8 cellular contexts compared by ENCODE assay signal in the genomic region with DNA sequence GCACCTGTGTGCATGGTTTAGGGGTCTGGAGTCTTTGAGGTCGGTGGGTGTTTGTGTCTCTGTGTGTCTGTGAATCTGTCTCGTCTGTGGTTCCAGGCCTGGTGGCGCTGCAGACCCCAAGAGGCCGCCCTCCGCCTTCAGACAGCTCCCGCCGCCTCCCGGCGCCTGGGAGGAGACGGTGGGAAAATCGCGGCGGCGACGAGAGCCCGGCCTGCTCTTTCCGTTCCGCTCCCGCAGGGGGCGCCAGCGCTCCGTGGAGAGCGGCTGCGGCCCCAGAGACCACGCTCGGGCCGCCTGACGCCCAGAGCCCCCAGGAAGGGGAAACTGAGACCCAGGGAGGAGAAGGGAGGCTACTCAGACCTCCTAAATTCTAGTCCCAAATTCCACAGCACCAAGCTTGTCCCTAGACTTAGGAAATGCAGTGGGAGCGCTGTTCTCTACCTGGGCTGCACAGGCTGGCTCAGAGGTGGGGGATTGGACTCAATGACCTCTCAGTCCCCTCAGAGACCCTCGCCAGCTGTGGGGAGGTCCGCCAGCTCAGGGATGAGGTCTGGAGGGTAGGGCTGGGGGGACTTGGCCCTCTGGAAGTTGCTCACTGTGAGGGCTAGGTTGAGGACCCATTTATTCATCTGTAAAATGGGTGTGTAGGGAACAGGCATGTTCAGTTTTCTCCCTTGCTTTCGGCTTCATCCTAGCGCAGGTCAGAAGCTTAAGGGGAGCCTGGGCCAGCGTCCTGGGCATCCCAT. TPM values are rescaled to one million over a fixed set of nuclear protein-coding genes. Genes with fewer than 3 reads are reported as not detected.
DNase-seq lines count a peak whose midpoint lies in the region; ATAC-seq and TF ChIP-seq lines count a peak whose summit lies in the region.

No MANE protein-coding gene starts in this region.

- H3K27ac Mint-ChIP-seq in activated CD4-positive, alpha-beta T cell treated with anti-CD3 and anti-CD28 coated beads for 36 hours, result no peak overlapping the region
- H3K27ac Mint-ChIP-seq in naive B cell, result no peak overlapping the region

- H3K9me3 Mint-ChIP-seq in activated CD4-positive, alpha-beta T cell treated with anti-CD3 and anti-CD28 coated beads for 36 hours (ENCODE audit: low read depth), result no peaks in the 10 kb centered on the region
- no peaks in the 10 kb centered on the region for H3K9me3 Mint-ChIP-seq in naive B cell

- peaks cover 34% of the 10 kb centered on the region for H3K27me3 Mint-ChIP-seq in activated CD4-positive, alpha-beta T cell treated with anti-CD3 and anti-CD28 coated beads for 36 hours
- H3K27me3 Mint-ChIP-seq in naive B cell, result peaks cover 46 to 73% (median 49%) of the 10 kb centered on the region in 3 donors

- POLR2A ChIA-PET in activated CD4-positive, alpha-beta T cell treated with anti-CD3 and anti-CD28 coated beads for 36 hours (lab: Charles Lee), result interaction anchor here (0.7 kb wide), 1 partner anchor 430 kb away, joined by 3 read pairs; no protein-coding TSS in a partner anchor

- no peaks in the 10 kb centered on the region for H3K36me3 Mint-ChIP-seq in activated CD4-positive, alpha-beta T cell treated with anti-CD3 and anti-CD28 coated beads for 36 hours (ENCODE audit: low read depth)
- no peaks in the 10 kb centered on the region for H3K36me3 Mint-ChIP-seq in naive B cell

- peak; percentile 57 for ATAC-seq in activated CD4-positive, alpha-beta T cell treated with anti-CD3 and anti-CD28 coated beads for 36 hours
- ATAC-seq in naive B cell (ENCODE audit: low read depth in 2 of 2), result peak; percentile 46 to 58
- no peak for ATAC-seq in HG03469 (IDR thresholded peaks at IDR 0.05; ENCODE audit: unreplicated experiment)

- peak; percentile 74 to 89 for TF ChIP-seq CTCF in tibial artery (IDR thresholded peaks at IDR 0.05)

- H3K4me1 ChIP-seq in tibial artery, result peaks cover 0 to 7% (median 3%) of the 10 kb centered on the region in 4 donors

- H3K4me1 Mint-ChIP-seq in activated CD4-positive, alpha-beta T cell treated with anti-CD3 and anti-CD28 coated beads for 36 hours, result no peaks in the 10 kb centered on the region
- H3K4me1 Mint-ChIP-seq in naive B cell, result peaks cover 7 to 9% (median 8%) of the 10 kb centered on the region in 3 donors

- DNase-seq in NCI-H446 (lab: John Stamatoyannopoulos, UW), result peak; percentile 34 to 67
- DNase-seq in NCI-H446 treated with DMSO at 0.1 percent for 48 hours (lab: John Stamatoyannopoulos, UW), result no peak
- DNase-seq in NCI-H146 (lab: John Stamatoyannopoulos, UW), result peak; percentile 56
- peak; percentile 68 for DNase-seq in activated CD4-positive, alpha-beta T cell treated with anti-CD3 and anti-CD28 coated beads for 36 hours
- DNase-seq in epidermal melanocyte (ENCODE audit: insufficient read length, low spot score), result peak; percentile 32
- DNase-seq in naive B cell, result peak; percentile 37
- DNase-seq in tibial artery, result peak in 1 of 2 donors; percentile 46

- CTCF ChIA-PET in activated CD4-positive, alpha-beta T cell treated with anti-CD3 and anti-CD28 coated beads for 36 hours (lab: Charles Lee), result interaction anchor here (0.6 to 2.4 kb wide), 14 partner anchors 10 to 660 kb away, joined by 3 to 6 read pairs (median 3); no protein-coding TSS in a partner anchor

- H3K4me3 ChIP-seq in tibial artery, result no peak overlapping the region

- intact Hi-C loops in activated CD4-positive, alpha-beta T cell treated with anti-CD3 and anti-CD28 coated beads for 36 hours (cut with DNase I, micrococcal nuclease), result loop anchor here (1.0 to 10.0 kb wide), 10 partner anchors 83 to 792 kb away; a partner anchor contains a TSS
- intact Hi-C loops in tibial artery (cut with DNase I; ENCODE audit: low total_unique reads), result loop anchor here (5.0 kb wide), 1 partner anchor 428 kb away; no protein-coding TSS in a partner anchor

- no peaks in the 10 kb centered on the region for H3K9me3 ChIP-seq in tibial artery

- peaks cover 0 to 65% of the 10 kb centered on the region in 2 donors for H3K27me3 ChIP-seq in tibial artery

- no peak overlapping the region for H3K27ac ChIP-seq in tibial artery

- H3K36me3 ChIP-seq in tibial artery, result no peaks in the 10 kb centered on the region

- no peak overlapping the region for H3K4me3 Mint-ChIP-seq in activated CD4-positive, alpha-beta T cell treated with anti-CD3 and anti-CD28 coated beads for 36 hours
- peak overlapping the region in 1 of 8 donors; percentile 9 for H3K4me3 Mint-ChIP-seq in naive B cell

RNA-seq across cellular contexts. Expression of a gene that starts 36.9 kb away (rescaled TPM):
- total RNA-seq in activated CD4-positive, alpha-beta T cell treated with anti-CD3 and anti-CD28 coated beads for 36 hours, result 10 to 100 TPM; 17.7 to 18.6 TPM
- 100 to 1,000 TPM; 202 to 268 (median 213) TPM for polyA plus RNA-seq in naive B cell (ENCODE audit: low read depth in 6 of 6)

RNA-seq across cellular contexts. Expression of a gene that starts 43.5 kb away (rescaled TPM):
- under 1 TPM; 0.42 to 0.91 TPM for total RNA-seq in activated CD4-positive, alpha-beta T cell treated with anti-CD3 and anti-CD28 coated beads for 36 hours
- under 1 TPM in 1 of 6 donors, not detected in 5; 0.39 TPM for polyA plus RNA-seq in naive B cell (ENCODE audit: low read depth in 6 of 6)
